ENCODE assay signal across 14 cellular contexts in genomic region chr10:13984647-13985155, GRCh38.
DNase-seq lines count a peak whose midpoint lies in the region; ATAC-seq and TF ChIP-seq lines count a peak whose summit lies in the region.
"Had no signal": no experiment of that assay in that cellular context is flagged by ENCODE, and none has a peak within 500 bp of the region (broad histone marks: within the 10 kb centered on the region; RNA-seq: fewer than 3 reads in every experiment).

No MANE protein-coding gene starts in this region.

- H2BK120ac ChIP-seq in mesenchymal stem cell (ENCODE audit: low read depth, low read length) = peak overlapping the region; percentile 2

- H3K27ac Mint-ChIP-seq in CD14-positive monocyte = no peak overlapping the region

- TF ChIP-seq CTCF in coronary artery (IDR thresholded peaks at IDR 0.05) = no peak
- no peak for TF ChIP-seq CTCF in CD14-positive monocyte (IDR thresholded peaks at IDR 0.05)

- no peak overlapping the region for H3K4me2 ChIP-seq in mesenchymal stem cell (ENCODE audit: low read length, poor library complexity, severe bottlenecking)

- peak overlapping the region; percentile 68 to 69 for H3K18ac ChIP-seq in mesenchymal stem cell (ENCODE audit: low read depth in 1 of 2, low read length in 2 of 2)

- DNase-seq in Caki2 (ENCODE audit: low read depth) (peak; percentile 28), M059J (ENCODE audit: low read depth) (peak; percentile 90), coronary artery (ENCODE audit: low spot score) (peak; percentile 62), mesenchymal stem cell (peak; percentile 94), CD14-positive monocyte (ENCODE audit: low spot score) (no peak), 8988T (no peak), Kasumi-1 (lab: John Stamatoyannopoulos, UW) (no peak)
- DNase-seq: DMS53; heart right ventricle; NCI-H524; spleen; stimulated activated CD8-positive, alpha-beta memory T cell treated with anti-CD3 and anti-CD28 coated beads, Interleukin-4, amount 100 ng/mL, for 48 hours had no signal

- peaks cover 7% of the 10 kb centered on the region for H3K79me1 ChIP-seq in mesenchymal stem cell (replicated peaks; ENCODE audit: low read length, poor library complexity, severe bottlenecking)

- no peak overlapping the region for H3K4me3 Mint-ChIP-seq in CD14-positive monocyte
- H3K4me3 Mint-ChIP-seq: brain had no signal

- H2AK5ac ChIP-seq in mesenchymal stem cell (ENCODE audit: low read length, severe bottlenecking) = peak overlapping the region; percentile 1

- ATAC-seq in HG03432 (IDR thresholded peaks at IDR 0.05; ENCODE audit: unreplicated experiment) = no peak

- H3K4me3 ChIP-seq in coronary artery (no peak overlapping the region), mesenchymal stem cell (ENCODE audit: insufficient read depth in 1 of 2, low read depth in 1 of 2, low read length in 2 of 2) (no peak overlapping the region)
- H3K4me3 ChIP-seq: heart right ventricle, spleen had no signal

- H4K91ac ChIP-seq in mesenchymal stem cell (ENCODE audit: low read length) = peak overlapping the region; percentile 20

- peak overlapping the region in 1 of 2 experiments; percentile 18 for H3K23ac ChIP-seq in mesenchymal stem cell (ENCODE audit: low read length in 2 of 2)

- WGBS in mesenchymal stem cell = 27% methylated on average over 7 of the region's 7 CpGs

- H2BK15ac ChIP-seq in mesenchymal stem cell (ENCODE audit: low read depth, poor library complexity, severe bottlenecking) = peak overlapping the region; percentile 29

- peaks cover 0 to 4% (median 0%) of the 10 kb centered on the region in 3 donors for H3K27me3 Mint-ChIP-seq in CD14-positive monocyte (ENCODE audit: low read depth in 3 of 3)
- H3K27me3 Mint-ChIP-seq: brain had no signal

- H3K36me3 Mint-ChIP-seq in CD14-positive monocyte = no peaks in the 10 kb centered on the region

- peak overlapping the region; percentile 47 to 50 for H2BK12ac ChIP-seq in mesenchymal stem cell (ENCODE audit: low read length in 2 of 2)

- no peak overlapping the region for H3K14ac ChIP-seq in mesenchymal stem cell (ENCODE audit: low read length in 2 of 2)

- H3K27me3 ChIP-seq in mesenchymal stem cell (ENCODE audit: control insufficient read depth in 1 of 2, insufficient read depth in 1 of 2, low read length in 2 of 2) = no peaks in the 10 kb centered on the region
- H3K27me3 ChIP-seq: heart right ventricle, spleen had no signal

- no peaks in the 10 kb centered on the region for H3K36me3 ChIP-seq in mesenchymal stem cell (ENCODE audit: control insufficient read depth in 1 of 2, insufficient read depth in 2 of 2, low read depth in 1 of 2, low read length in 2 of 2)
- H3K36me3 ChIP-seq: heart right ventricle, spleen had no signal

- H3K27ac ChIP-seq in coronary artery = peak overlapping the region in 1 of 2 donors; percentile 60
- no peak overlapping the region for H3K27ac ChIP-seq in mesenchymal stem cell (ENCODE audit: low read length, poor library complexity, severe bottlenecking)
- H3K27ac ChIP-seq: spleen had no signal

- H2AFZ ChIP-seq in mesenchymal stem cell (ENCODE audit: low read depth, low read length) = no peak overlapping the region

- H3K9ac ChIP-seq in mesenchymal stem cell (ENCODE audit: low read length) = peak overlapping the region; percentile 28

- in situ Hi-C loops in Caki2 (cut with HindIII; ENCODE audit: low pct_unique_long_range_greater_than_20kb, low sequenced_read_pairs) = no loop called here

- no peaks in the 10 kb centered on the region for H3K9me3 ChIP-seq in mesenchymal stem cell (ENCODE audit: control insufficient read depth, low read length)
- H3K9me3 ChIP-seq: heart right ventricle, spleen had no signal

- H3K9me3 Mint-ChIP-seq in CD14-positive monocyte = no peaks in the 10 kb centered on the region

- no peaks in the 10 kb centered on the region for H3K4me1 Mint-ChIP-seq in CD14-positive monocyte

- peaks cover 5% of the 10 kb centered on the region for H3K4me1 ChIP-seq in mesenchymal stem cell (ENCODE audit: control insufficient read depth, insufficient read depth, low read depth, low read length)

- peak overlapping the region; percentile 47 for H4K8ac ChIP-seq in mesenchymal stem cell (ENCODE audit: low read length)

- no peak overlapping the region for H2BK5ac ChIP-seq in mesenchymal stem cell (ENCODE audit: low read depth, low read length, poor library complexity, severe bottlenecking)

- intact Hi-C loops in CD14-positive monocyte (cut with micrococcal nuclease) = no loop called here

- H3K4ac ChIP-seq in mesenchymal stem cell (ENCODE audit: low read depth in 1 of 2, low read length in 2 of 2) = peak overlapping the region in 1 of 2 experiments; percentile 27

Comparison
In these comparisons a context has a peak if more than half of its experiments do, and no peak if none do; other contexts are left out.
1. DNase-seq: peak in Caki2 (single experiment), M059J (single experiment), coronary artery (single experiment) and mesenchymal stem cell (single experiment); none in CD14-positive monocyte (single experiment), 8988T (single experiment) and Kasumi-1 (0 of 2).